Comparison of ENCODE assay signal across 1 cellular context in the genomic region with DNA sequence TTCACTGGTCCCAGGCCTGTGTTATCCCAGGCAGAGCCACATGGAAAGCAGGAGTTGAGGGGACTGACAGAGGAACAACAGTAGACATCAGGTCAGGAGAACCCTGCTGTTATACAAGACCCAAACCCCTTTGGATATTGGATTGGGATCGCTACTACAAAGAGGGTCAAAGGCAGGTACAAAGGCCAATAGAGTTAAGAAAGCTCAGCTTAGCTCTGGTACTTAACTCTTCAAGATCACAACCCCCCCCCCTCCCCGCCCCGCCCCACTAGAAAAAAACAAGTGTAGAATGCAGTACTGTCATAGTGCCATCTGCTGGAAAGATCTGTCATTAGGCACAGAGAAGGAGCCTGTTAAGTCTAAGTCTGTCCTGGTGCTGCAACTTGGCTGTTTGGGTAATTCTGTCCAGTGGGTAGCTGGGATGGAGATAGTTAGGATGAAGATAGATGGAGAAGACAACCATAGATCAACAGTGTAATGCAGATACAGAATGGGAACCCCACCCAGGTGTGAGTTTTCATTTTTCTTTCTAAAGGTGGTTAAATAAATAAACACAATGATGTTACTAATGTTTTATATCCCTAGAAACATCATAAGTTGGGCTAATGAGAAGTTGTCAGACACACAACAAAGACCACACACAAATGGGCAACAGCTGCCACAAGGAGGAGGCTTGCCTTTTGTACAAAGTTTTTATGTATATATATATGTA.
A peak's percentile ranks its signal among the peaks of the same experiment; 100 is the strongest.
TF ChIP-seq lines count a peak whose summit lies in the region.

No MANE protein-coding gene starts in this region.

TF ChIP-seq in HepG2, 621 proteins besides CTCF, POLR2A, EP300 and RAD21 (continued from another document and continues in another):
- TF ChIP-seq, protein P1, sequence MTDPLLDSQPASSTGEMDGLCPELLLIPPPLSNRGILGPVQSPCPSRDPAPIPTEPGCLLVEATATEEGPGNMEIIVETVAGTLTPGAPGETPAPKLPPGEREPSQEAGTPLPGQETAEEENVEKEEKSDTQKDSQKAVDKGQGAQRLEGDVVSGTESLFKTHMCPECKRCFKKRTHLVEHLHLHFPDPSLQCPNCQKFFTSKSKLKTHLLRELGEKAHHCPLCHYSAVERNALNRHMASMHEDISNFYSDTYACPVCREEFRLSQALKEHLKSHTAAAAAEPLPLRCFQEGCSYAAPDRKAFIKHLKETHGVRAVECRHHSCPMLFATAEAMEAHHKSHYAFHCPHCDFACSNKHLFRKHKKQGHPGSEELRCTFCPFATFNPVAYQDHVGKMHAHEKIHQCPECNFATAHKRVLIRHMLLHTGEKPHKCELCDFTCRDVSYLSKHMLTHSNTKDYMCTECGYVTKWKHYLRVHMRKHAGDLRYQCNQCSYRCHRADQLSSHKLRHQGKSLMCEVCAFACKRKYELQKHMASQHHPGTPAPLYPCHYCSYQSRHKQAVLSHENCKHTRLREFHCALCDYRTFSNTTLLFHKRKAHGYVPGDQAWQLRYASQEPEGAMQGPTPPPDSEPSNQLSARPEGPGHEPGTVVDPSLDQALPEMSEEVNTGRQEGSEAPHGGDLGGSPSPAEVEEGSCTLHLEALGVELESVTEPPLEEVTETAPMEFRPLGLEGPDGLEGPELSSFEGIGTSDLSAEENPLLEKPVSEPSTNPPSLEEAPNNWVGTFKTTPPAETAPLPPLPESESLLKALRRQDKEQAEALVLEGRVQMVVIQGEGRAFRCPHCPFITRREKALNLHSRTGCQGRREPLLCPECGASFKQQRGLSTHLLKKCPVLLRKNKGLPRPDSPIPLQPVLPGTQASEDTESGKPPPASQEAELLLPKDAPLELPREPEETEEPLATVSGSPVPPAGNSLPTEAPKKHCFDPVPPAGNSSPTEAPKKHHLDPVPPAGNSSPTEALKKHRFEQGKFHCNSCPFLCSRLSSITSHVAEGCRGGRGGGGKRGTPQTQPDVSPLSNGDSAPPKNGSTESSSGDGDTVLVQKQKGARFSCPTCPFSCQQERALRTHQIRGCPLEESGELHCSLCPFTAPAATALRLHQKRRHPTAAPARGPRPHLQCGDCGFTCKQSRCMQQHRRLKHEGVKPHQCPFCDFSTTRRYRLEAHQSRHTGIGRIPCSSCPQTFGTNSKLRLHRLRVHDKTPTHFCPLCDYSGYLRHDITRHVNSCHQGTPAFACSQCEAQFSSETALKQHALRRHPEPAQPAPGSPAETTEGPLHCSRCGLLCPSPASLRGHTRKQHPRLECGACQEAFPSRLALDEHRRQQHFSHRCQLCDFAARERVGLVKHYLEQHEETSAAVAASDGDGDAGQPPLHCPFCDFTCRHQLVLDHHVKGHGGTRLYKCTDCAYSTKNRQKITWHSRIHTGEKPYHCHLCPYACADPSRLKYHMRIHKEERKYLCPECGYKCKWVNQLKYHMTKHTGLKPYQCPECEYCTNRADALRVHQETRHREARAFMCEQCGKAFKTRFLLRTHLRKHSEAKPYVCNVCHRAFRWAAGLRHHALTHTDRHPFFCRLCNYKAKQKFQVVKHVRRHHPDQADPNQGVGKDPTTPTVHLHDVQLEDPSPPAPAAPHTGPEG (CRISPR knock-in tag; IDR thresholded peaks at IDR 0.05): no peak
- no peak for TF ChIP-seq SP140L (CRISPR knock-in tag; IDR thresholded peaks at IDR 0.05; ENCODE audit: borderline replicate concordance)
- no peak for TF ChIP-seq ZFY (CRISPR knock-in tag; IDR thresholded peaks at IDR 0.05)
- TF ChIP-seq, protein P2, sequence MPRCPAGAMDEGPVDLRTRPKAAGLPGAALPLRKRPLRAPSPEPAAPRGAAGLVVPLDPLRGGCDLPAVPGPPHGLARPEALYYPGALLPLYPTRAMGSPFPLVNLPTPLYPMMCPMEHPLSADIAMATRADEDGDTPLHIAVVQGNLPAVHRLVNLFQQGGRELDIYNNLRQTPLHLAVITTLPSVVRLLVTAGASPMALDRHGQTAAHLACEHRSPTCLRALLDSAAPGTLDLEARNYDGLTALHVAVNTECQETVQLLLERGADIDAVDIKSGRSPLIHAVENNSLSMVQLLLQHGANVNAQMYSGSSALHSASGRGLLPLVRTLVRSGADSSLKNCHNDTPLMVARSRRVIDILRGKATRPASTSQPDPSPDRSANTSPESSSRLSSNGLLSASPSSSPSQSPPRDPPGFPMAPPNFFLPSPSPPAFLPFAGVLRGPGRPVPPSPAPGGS (CRISPR knock-in tag; IDR thresholded peaks at IDR 0.05): no peak
- TF ChIP-seq, protein P3, sequence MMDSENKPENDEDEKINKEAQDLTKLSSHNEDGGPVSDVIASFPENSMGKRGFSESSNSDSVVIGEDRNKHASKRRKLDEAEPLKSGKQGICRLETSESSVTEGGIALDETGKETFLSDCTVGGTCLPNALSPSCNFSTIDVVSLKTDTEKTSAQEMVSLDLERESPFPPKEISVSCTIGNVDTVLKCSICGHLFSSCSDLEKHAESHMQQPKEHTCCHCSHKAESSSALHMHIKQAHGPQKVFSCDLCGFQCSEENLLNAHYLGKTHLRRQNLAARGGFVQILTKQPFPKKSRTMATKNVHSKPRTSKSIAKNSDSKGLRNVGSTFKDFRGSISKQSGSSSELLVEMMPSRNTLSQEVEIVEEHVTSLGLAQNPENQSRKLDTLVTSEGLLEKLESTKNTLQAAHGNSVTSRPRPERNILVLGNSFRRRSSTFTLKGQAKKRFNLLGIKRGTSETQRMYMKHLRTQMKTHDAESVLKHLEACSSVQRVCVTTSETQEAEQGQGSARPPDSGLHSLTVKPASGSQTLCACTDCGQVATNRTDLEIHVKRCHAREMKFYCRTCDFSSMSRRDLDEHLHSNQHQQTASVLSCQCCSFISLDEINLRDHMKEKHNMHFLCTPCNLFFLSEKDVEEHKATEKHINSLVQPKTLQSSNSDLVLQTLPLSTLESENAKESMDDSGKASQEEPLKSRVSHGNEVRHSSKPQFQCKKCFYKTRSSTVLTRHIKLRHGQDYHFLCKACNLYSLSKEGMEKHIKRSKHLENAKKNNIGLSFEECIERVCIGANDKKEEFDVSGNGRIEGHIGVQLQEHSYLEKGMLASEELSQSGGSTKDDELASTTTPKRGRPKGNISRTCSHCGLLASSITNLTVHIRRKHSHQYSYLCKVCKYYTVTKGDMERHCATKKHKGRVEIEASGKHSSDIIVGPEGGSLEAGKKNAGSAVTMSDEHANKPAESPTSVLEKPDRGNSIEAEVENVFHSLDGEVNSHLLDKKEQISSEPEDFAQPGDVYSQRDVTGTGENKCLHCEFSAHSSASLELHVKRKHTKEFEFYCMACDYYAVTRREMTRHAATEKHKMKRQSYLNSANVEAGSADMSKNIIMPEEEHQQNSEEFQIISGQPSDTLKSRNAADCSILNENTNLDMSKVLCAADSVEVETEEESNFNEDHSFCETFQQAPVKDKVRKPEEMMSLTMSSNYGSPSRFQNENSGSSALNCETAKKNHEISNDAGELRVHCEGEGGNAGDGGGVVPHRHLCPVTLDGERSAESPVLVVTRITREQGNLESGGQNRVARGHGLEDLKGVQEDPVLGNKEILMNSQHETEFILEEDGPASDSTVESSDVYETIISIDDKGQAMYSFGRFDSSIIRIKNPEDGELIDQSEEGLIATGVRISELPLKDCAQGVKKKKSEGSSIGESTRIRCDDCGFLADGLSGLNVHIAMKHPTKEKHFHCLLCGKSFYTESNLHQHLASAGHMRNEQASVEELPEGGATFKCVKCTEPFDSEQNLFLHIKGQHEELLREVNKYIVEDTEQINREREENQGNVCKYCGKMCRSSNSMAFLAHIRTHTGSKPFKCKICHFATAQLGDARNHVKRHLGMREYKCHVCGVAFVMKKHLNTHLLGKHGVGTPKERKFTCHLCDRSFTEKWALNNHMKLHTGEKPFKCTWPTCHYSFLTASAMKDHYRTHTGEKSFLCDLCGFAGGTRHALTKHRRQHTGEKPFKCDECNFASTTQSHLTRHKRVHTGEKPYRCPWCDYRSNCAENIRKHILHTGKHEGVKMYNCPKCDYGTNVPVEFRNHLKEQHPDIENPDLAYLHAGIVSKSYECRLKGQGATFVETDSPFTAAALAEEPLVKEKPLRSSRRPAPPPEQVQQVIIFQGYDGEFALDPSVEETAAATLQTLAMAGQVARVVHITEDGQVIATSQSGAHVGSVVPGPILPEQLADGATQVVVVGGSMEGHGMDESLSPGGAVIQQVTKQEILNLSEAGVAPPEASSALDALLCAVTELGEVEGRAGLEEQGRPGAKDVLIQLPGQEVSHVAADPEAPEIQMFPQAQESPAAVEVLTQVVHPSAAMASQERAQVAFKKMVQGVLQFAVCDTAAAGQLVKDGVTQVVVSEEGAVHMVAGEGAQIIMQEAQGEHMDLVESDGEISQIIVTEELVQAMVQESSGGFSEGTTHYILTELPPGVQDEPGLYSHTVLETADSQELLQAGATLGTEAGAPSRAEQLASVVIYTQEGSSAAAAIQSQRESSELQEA (CRISPR knock-in tag; IDR thresholded peaks at IDR 0.05; ENCODE audit: not compliant biosample characterization): no peak
- TF ChIP-seq, protein P4, sequence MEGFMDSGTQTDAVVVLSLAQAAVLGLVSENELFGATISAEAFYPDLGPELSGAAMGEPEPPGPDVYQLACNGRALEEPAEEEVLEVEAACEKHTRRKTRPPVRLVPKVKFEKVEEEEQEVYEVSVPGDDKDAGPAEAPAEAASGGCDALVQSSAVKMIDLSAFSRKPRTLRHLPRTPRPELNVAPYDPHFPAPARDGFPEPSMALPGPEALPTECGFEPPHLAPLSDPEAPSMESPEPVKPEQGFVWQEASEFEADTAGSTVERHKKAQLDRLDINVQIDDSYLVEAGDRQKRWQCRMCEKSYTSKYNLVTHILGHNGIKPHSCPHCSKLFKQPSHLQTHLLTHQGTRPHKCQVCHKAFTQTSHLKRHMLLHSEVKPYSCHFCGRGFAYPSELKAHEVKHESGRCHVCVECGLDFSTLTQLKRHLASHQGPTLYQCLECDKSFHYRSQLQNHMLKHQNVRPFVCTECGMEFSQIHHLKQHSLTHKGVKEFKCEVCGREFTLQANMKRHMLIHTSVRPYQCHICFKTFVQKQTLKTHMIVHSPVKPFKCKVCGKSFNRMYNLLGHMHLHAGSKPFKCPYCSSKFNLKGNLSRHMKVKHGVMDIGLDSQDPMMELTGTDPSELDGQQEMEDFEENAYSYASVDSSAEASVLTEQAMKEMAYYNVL (CRISPR knock-in tag; IDR thresholded peaks at IDR 0.05; ENCODE audit: borderline replicate concordance): no peak
- TF ChIP-seq, protein P5, sequence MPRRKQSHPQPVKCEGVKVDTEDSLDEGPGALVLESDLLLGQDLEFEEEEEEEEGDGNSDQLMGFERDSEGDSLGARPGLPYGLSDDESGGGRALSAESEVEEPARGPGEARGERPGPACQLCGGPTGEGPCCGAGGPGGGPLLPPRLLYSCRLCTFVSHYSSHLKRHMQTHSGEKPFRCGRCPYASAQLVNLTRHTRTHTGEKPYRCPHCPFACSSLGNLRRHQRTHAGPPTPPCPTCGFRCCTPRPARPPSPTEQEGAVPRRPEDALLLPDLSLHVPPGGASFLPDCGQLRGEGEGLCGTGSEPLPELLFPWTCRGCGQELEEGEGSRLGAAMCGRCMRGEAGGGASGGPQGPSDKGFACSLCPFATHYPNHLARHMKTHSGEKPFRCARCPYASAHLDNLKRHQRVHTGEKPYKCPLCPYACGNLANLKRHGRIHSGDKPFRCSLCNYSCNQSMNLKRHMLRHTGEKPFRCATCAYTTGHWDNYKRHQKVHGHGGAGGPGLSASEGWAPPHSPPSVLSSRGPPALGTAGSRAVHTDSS (CRISPR knock-in tag; conservative IDR thresholded peaks at IDR 0.05): no peak
- TF ChIP-seq RXRA (CRISPR knock-in tag; IDR thresholded peaks at IDR 0.05): no peak
- TF ChIP-seq ZNF788 (CRISPR knock-in tag; IDR thresholded peaks at IDR 0.05; ENCODE audit: borderline replicate concordance): no peak
- no peak for TF ChIP-seq YY1 (IDR thresholded peaks at IDR 0.05; ENCODE audit: insufficient read depth, insufficient replicate concordance, low read depth, low read length)
- no peak for TF ChIP-seq ZNF431 (CRISPR knock-in tag; IDR thresholded peaks at IDR 0.05; ENCODE audit: borderline replicate concordance, low read depth)
- TF ChIP-seq ZNF296 (CRISPR knock-in tag; conservative IDR thresholded peaks at IDR 0.05): no peak
- TF ChIP-seq, protein P6, sequence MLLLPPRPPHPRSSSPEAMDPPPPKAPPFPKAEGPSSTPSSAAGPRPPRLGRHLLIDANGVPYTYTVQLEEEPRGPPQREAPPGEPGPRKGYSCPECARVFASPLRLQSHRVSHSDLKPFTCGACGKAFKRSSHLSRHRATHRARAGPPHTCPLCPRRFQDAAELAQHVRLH (CRISPR knock-in tag; IDR thresholded peaks at IDR 0.05; ENCODE audit: borderline replicate concordance, low read depth): no peak
- TF ChIP-seq ZSCAN12 (CRISPR knock-in tag; IDR thresholded peaks at IDR 0.05): no peak
- no peak for TF ChIP-seq SUZ12 (IDR thresholded peaks at IDR 0.05; ENCODE audit: low read depth, low read length)
- no peak for TF ChIP-seq EZH2 (conservative IDR thresholded peaks at IDR 0.05; ENCODE audit: low read depth, low read length)
- no peak for TF ChIP-seq AHR (CRISPR knock-in tag; IDR thresholded peaks at IDR 0.05)
- TF ChIP-seq KDM1A (CRISPR knock-in tag; IDR thresholded peaks at IDR 0.05): no peak
- TF ChIP-seq ZNF12 (CRISPR knock-in tag; IDR thresholded peaks at IDR 0.05): no peak
- TF ChIP-seq ZNF496 (CRISPR knock-in tag; IDR thresholded peaks at IDR 0.05; ENCODE audit: insufficient replicate concordance): no peak
- TF ChIP-seq, protein P7, sequence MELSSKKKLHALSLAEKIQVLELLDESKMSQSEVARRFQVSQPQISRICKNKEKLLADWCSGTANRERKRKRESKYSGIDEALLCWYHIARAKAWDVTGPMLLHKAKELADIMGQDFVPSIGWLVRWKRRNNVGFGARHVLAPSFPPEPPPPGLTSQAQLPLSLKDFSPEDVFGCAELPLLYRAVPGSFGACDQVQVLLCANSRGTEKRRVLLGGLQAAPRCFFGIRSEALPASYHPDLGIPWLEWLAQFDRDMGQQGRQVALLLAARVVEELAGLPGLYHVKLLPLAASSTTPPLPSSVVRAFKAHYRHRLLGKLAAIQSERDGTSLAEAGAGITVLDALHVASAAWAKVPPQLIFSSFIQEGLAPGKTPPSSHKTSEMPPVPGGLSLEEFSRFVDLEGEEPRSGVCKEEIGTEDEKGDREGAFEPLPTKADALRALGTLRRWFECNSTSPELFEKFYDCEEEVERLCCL (CRISPR knock-in tag; IDR thresholded peaks at IDR 0.05; ENCODE audit: borderline replicate concordance): no peak
- TF ChIP-seq ZNF24 (IDR thresholded peaks at IDR 0.05): 0 out of 2 replicates have a peak, but pooled peaks have one; percentile 27
- no peak for TF ChIP-seq ZSCAN25 (CRISPR knock-in tag; IDR thresholded peaks at IDR 0.05)
- no peak for TF ChIP-seq CBX2 (IDR thresholded peaks at IDR 0.05; ENCODE audit: low read depth, low read length)
- TF ChIP-seq CBX2 (CRISPR knock-in tag; IDR thresholded peaks at IDR 0.05; ENCODE audit: low read depth): no peak
- TF ChIP-seq, protein P8, sequence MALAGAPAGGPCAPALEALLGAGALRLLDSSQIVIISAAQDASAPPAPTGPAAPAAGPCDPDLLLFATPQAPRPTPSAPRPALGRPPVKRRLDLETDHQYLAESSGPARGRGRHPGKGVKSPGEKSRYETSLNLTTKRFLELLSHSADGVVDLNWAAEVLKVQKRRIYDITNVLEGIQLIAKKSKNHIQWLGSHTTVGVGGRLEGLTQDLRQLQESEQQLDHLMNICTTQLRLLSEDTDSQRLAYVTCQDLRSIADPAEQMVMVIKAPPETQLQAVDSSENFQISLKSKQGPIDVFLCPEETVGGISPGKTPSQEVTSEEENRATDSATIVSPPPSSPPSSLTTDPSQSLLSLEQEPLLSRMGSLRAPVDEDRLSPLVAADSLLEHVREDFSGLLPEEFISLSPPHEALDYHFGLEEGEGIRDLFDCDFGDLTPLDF (CRISPR knock-in tag; IDR thresholded peaks at IDR 0.05): no peak
- no peak for TF ChIP-seq TCF12 (IDR thresholded peaks at IDR 0.05)
- TF ChIP-seq TCF12 (CRISPR knock-in tag; IDR thresholded peaks at IDR 0.05): no peak
- no peak for TF ChIP-seq ZSCAN31 (CRISPR knock-in tag; IDR thresholded peaks at IDR 0.05; ENCODE audit: low read depth)
- no peak for TF ChIP-seq ZNF230 (CRISPR knock-in tag; IDR thresholded peaks at IDR 0.05)
